Comparison of ENCODE assay signal across 24 cellular contexts in the genomic region with DNA sequence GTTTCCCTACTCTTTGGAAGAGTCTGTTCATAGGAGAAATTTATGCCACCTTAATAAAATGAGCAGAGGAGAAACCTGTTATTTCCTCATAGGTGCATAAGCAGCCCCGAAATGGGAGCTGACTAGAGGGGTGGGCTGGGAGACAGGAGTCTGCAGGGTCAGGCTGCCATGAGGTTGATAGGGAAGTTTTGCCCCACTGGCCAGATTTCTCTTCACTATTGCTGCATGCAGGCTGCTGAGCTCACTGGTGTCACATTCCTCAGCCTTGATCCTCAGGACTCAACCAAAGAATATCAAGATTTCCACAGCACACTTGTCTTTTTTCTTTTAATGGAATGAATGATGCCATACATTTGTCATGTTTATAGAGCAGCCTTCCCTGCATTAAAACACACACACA.
"Had no signal": no experiment of that assay in that cellular context is flagged by ENCODE, and none has a peak within 500 bp of the region (broad histone marks: within the 10 kb centered on the region; RNA-seq: fewer than 3 reads in every experiment).

No MANE protein-coding gene starts in this region.

- DNase-seq: activated CD4-positive, alpha-beta memory T cell treated with anti-CD3 and anti-CD28 coated beads for 36 hours; activated CD4-positive, alpha-beta T cell treated with anti-CD3 and anti-CD28 coated beads for 36 hours; activated CD8-positive, alpha-beta memory T cell treated with anti-CD3 and anti-CD28 coated beads, Interleukin-2, amount 10 ng/mL, durations not matched to agents 7 days and 5 days; activated effector memory CD4-positive, alpha-beta T cell treated with Interleukin-2 at 50 U/mL for 16 hours; activated naive CD4-positive, alpha-beta T cell treated with anti-CD3 and anti-CD28 coated beads, Interleukin-2, amount 50 U/mL, for 16 hours; activated T-cell treated with anti-CD3 and anti-CD28 coated beads, Interleukin-2, amount 50 U/mL, for 24 hours; adrenal gland; colonic mucosa; effector CD8-positive, alpha-beta T cell; foreskin melanocyte; head of caudate nucleus; kidney; left lung; mammary epithelial cell; naive thymus-derived CD8-positive, alpha-beta T cell; posterior cingulate gyrus; right cardiac atrium; T-helper 1 cell; T1000; WERI-Rb-1 had no signal

- H3K27me3 ChIP-seq: adrenal gland, colonic mucosa, left lung, neutrophil, suprapubic skin had no signal

- ATAC-seq: activated CD4-positive, alpha-beta T cell treated with anti-CD3 and anti-CD28 coated beads for 36 hours; activated CD8-positive, alpha-beta memory T cell treated with anti-CD3 and anti-CD28 coated beads, Interleukin-2, amount 10 ng/mL, durations not matched to agents 7 days and 5 days; naive thymus-derived CD8-positive, alpha-beta T cell; right cardiac atrium; SK-N-SH treated with all-trans-retinoic acid at 6 μM for 48 hours had no signal

- H3K4me1 ChIP-seq: adrenal gland, colonic mucosa, left lung had no signal

- H3K36me3 ChIP-seq: adrenal gland, colonic mucosa, left lung, neutrophil, suprapubic skin, WERI-Rb-1 had no signal

- H3K27ac ChIP-seq: adrenal gland, colonic mucosa, left lung, neutrophil, suprapubic skin, WERI-Rb-1 had no signal

- H3K9me3 ChIP-seq: adrenal gland, colonic mucosa, left lung, mucosa of descending colon, neutrophil, suprapubic skin had no signal

- H3K4me3 ChIP-seq: adrenal gland, colonic mucosa, left lung, mucosa of descending colon, suprapubic skin had no signal
